In genomic region chr1:85984677-85985076, GRCh38 we compare ENCODE assay signal across 23 cellular contexts.
"Had no signal": no experiment of that assay in that cellular context is flagged by ENCODE, and none has a peak within 500 bp of the region (broad histone marks: within the 10 kb centered on the region; RNA-seq: fewer than 3 reads in every experiment).

No MANE protein-coding gene starts in this region.

- FAIRE-seq: endometrium had no signal

- DNase-seq: cortex of kidney; effector memory CD8-positive, alpha-beta T cell; erythroblast; esophagus squamous epithelium; foreskin melanocyte; hypothalamus; immature natural killer cell; islet precursor cell; kidney glomerular epithelial cell; left ventricle myocardium superior; lower lobe of right lung; naive thymus-derived CD8-positive, alpha-beta T cell; nephron progenitor cell; nucleus accumbens; stimulated activated CD4-positive, alpha-beta T cell treated with anti-CD3 and anti-CD28 coated beads, Interleukin-12 subunit alpha, Interleukin-12 subunit beta, amount 100 ng/mL, for 4 hours; stimulated activated CD4-positive, alpha-beta T cell treated with anti-CD3 and anti-CD28 coated beads, Interleukin-1b, Interleukin-23, amount 100 ng/mL, for 48 hours; stimulated activated CD4-positive, alpha-beta T cell treated with anti-CD3 and anti-CD28 coated beads, Interleukin-4, amount 100 ng/mL, for 24 hours; stimulated activated naive CD4-positive, alpha-beta T cell treated with Interleukin-2 at 50 U/mL for 16 hours; stomach; tibial artery had no signal

- ATAC-seq: effector memory CD8-positive, alpha-beta T cell; left ventricle myocardium superior; lower lobe of right lung; naive thymus-derived CD8-positive, alpha-beta T cell; sciatic nerve; stimulated activated effector memory CD8-positive, alpha-beta T cell treated with anti-CD3 and anti-CD28 coated beads, Interleukin-12 subunit alpha, Interleukin-12 subunit beta, amount 100 ng/mL, for 72 hours had no signal
